ENCODE assay signal across 23 cellular contexts in the genomic region with DNA sequence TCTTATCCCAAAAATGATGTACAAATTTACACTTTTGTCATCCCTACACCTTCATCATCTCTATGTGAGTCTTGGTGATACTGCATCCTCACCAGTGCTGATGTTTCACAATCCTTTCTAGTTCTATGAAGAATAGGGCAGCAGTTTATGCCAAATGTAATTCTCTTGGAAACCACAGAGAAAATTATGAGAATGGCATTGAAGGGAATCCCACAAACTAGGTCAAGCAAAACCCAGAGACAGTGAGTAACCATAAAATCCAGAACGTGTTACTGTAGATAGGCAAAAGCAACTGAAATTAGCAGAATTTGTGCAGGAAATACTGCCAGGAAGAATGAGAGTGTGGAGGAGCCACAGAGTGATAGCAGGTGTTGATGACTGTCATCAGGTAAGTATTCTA.
"Had no signal": no experiment of that assay in that cellular context is flagged by ENCODE, and none has a peak within 500 bp of the region (broad histone marks: within the 10 kb centered on the region; RNA-seq: fewer than 3 reads in every experiment).

No MANE protein-coding gene starts in this region.

- DNase-seq: activated CD4-positive, alpha-beta T cell treated with anti-CD3 and anti-CD28 coated beads, Interleukin-2, amount 50 U/mL, for 1 hour; activated CD8-positive, alpha-beta T cell treated with anti-CD3 and anti-CD28 coated beads, Interleukin-2, amount 10 ng/mL, durations not matched to agents 7 days and 5 days; activated gamma-delta T cell treated with Interleukin-2 at 50 U/mL for 16 hours; adrenal gland; effector memory CD4-positive, alpha-beta T cell; heart left ventricle; islet precursor cell; left colon; nephron progenitor cell; right lobe of liver; small intestine; stimulated activated CD4-positive, alpha-beta T cell treated with anti-CD3 and anti-CD28 coated beads, Interleukin-2, amount 100 ng/mL, for 24 hours; stimulated activated naive B cell treated with anti-CD40 and anti-IgM and Interleukin-4, amounts not matched to agents 10 μg/mL and 1 μg/mL and 100 μg/mL, for 72 hours; T1000; testis; uterus had no signal

- H3K4me3 Mint-ChIP-seq: activated CD8-positive, alpha-beta T cell treated with anti-CD3 and anti-CD28 coated beads, Interleukin-2, amount 10 ng/mL, durations not matched to agents 7 days and 5 days; activated naive CD4-positive, alpha-beta T cell treated with anti-CD3 and anti-CD28 coated beads, Interleukin-2, amount 50 U/mL, for 24 hours; activated T-helper 1 cell treated with anti-CD3 and anti-CD28 coated beads, Interleukin-12 subunit alpha, Interleukin-12 subunit beta, Interleukin-2, Interleukin-4 antibody, amounts not matched to agents 30 ng/mL and 10 ng/mL and 1 ng/mL, durations not matched to agents 14 hours and 24 hours and 36 hours; central memory CD8-positive, alpha-beta T cell; memory B cell; nephron progenitor cell; stimulated activated naive B cell treated with anti-CD40 and anti-IgM and Interleukin-4, amounts not matched to agents 10 μg/mL and 1 μg/mL and 100 μg/mL, for 72 hours had no signal

- H3K4me3 ChIP-seq: adrenal gland, breast epithelium, esophagus muscularis mucosa, gastroesophageal sphincter, heart left ventricle, right lobe of liver, testis, uterus had no signal

- H3K9me3 Mint-ChIP-seq: activated naive CD4-positive, alpha-beta T cell treated with anti-CD3 and anti-CD28 coated beads, Interleukin-2, amount 50 U/mL, for 24 hours; activated T-helper 1 cell treated with anti-CD3 and anti-CD28 coated beads, Interleukin-12 subunit alpha, Interleukin-12 subunit beta, Interleukin-2, Interleukin-4 antibody, amounts not matched to agents 30 ng/mL and 10 ng/mL and 1 ng/mL, durations not matched to agents 14 hours and 24 hours and 36 hours; central memory CD8-positive, alpha-beta T cell; memory B cell; nephron progenitor cell; stimulated activated naive B cell treated with anti-CD40 and anti-IgM and Interleukin-4, amounts not matched to agents 10 μg/mL and 1 μg/mL and 100 μg/mL, for 72 hours had no signal

- H3K4me1 Mint-ChIP-seq: activated naive CD4-positive, alpha-beta T cell treated with anti-CD3 and anti-CD28 coated beads, Interleukin-2, amount 50 U/mL, for 24 hours; nephron progenitor cell had no signal

- H3K27me3 Mint-ChIP-seq: activated naive CD4-positive, alpha-beta T cell treated with anti-CD3 and anti-CD28 coated beads, Interleukin-2, amount 50 U/mL, for 24 hours; central memory CD8-positive, alpha-beta T cell; memory B cell; stimulated activated naive B cell treated with anti-CD40 and anti-IgM and Interleukin-4, amounts not matched to agents 10 μg/mL and 1 μg/mL and 100 μg/mL, for 72 hours had no signal

- H3K27me3 ChIP-seq: adrenal gland, breast epithelium, esophagus muscularis mucosa, gastroesophageal sphincter, heart left ventricle, right lobe of liver, testis, uterus had no signal

- ATAC-seq: activated CD8-positive, alpha-beta T cell treated with anti-CD3 and anti-CD28 coated beads, Interleukin-2, amount 10 ng/mL, durations not matched to agents 7 days and 5 days; gastroesophageal sphincter; heart left ventricle; left colon; right lobe of liver; stimulated activated naive B cell treated with anti-CD40 and anti-IgM and Interleukin-4, amounts not matched to agents 10 μg/mL and 1 μg/mL and 100 μg/mL, for 72 hours had no signal

- H3K9me3 ChIP-seq: adrenal gland, breast epithelium, esophagus muscularis mucosa, gastroesophageal sphincter, heart left ventricle, right lobe of liver, testis, uterus had no signal

- H3K4me1 ChIP-seq: adrenal gland, breast epithelium, esophagus muscularis mucosa, gastroesophageal sphincter, heart left ventricle, right lobe of liver, testis, uterus had no signal

- H3K36me3 ChIP-seq: adrenal gland, breast epithelium, esophagus muscularis mucosa, gastroesophageal sphincter, heart left ventricle, right lobe of liver, uterus had no signal

- H3K36me3 Mint-ChIP-seq: activated naive CD4-positive, alpha-beta T cell treated with anti-CD3 and anti-CD28 coated beads, Interleukin-2, amount 50 U/mL, for 24 hours; stimulated activated naive B cell treated with anti-CD40 and anti-IgM and Interleukin-4, amounts not matched to agents 10 μg/mL and 1 μg/mL and 100 μg/mL, for 72 hours had no signal

- H3K27ac Mint-ChIP-seq: activated CD8-positive, alpha-beta T cell treated with anti-CD3 and anti-CD28 coated beads, Interleukin-2, amount 10 ng/mL, durations not matched to agents 7 days and 5 days; activated naive CD4-positive, alpha-beta T cell treated with anti-CD3 and anti-CD28 coated beads, Interleukin-2, amount 50 U/mL, for 24 hours; activated T-helper 1 cell treated with anti-CD3 and anti-CD28 coated beads, Interleukin-12 subunit alpha, Interleukin-12 subunit beta, Interleukin-2, Interleukin-4 antibody, amounts not matched to agents 30 ng/mL and 10 ng/mL and 1 ng/mL, durations not matched to agents 14 hours and 24 hours and 36 hours; memory B cell; nephron progenitor cell; stimulated activated naive B cell treated with anti-CD40 and anti-IgM and Interleukin-4, amounts not matched to agents 10 μg/mL and 1 μg/mL and 100 μg/mL, for 72 hours had no signal
